12 cellular contexts compared by ENCODE assay signal in genomic region chr11:102447941-102448868, GRCh38. TPM values are rescaled to one million over a fixed set of nuclear protein-coding genes. Genes with fewer than 3 reads are reported as not detected.
A peak's percentile ranks its signal among the peaks of the same experiment; 100 is the strongest.
DNase-seq lines count a peak whose midpoint lies in the region; FAIRE-seq and TF ChIP-seq lines count a peak whose summit lies in the region.
"Had no signal": no experiment of that assay in that cellular context is flagged by ENCODE, and none has a peak within 500 bp of the region (broad histone marks: within the 10 kb centered on the region; RNA-seq: fewer than 3 reads in every experiment).

No MANE protein-coding gene starts in this region.

- peak overlapping the region; percentile 41 to 95 (median 87) for H3K27ac Mint-ChIP-seq in CD8-positive, alpha-beta memory T cell
- H3K27ac Mint-ChIP-seq in chondrocyte (ENCODE audit: unreplicated experiment) (peak overlapping the region; percentile 81), osteocyte (ENCODE audit: unreplicated experiment) (peak overlapping the region; percentile 79)
- H3K27ac Mint-ChIP-seq: type B pancreatic cell had no signal

- CTCF ChIA-PET in CD8-positive, alpha-beta memory T cell (lab: Charles Lee) = interaction anchor here (1.6 kb wide), 1 partner anchor 10 kb away, joined by 3 read pairs; no protein-coding TSS in a partner anchor

- in situ Hi-C loops in ACHN (cut with HindIII; ENCODE audit: low pct_ligation_motif_present, low pct_unique_long_range_greater_than_20kb, low sequenced_read_pairs) = no loop called here

- no peak for DNase-seq in CD8-positive, alpha-beta memory T cell
- DNase-seq in NB4 (ENCODE audit: low read depth) = no peak
- DNase-seq in chondrocyte (ENCODE audit: low spot score) = no peak
- no peak for DNase-seq in osteocyte (ENCODE audit: extremely low spot score, unreplicated experiment)
- DNase-seq in ACHN = no peak
- no peak for DNase-seq in NCI-H2029 treated with DMSO at 0.1 percent for 48 hours (lab: John Stamatoyannopoulos, UW)
- no peak for DNase-seq in frontal cortex (ENCODE audit: low spot score in 2 of 2)
- no peak for DNase-seq in dermis blood vessel endothelial cell
- DNase-seq: NCI-H82; stimulated activated CD4-positive, alpha-beta T cell treated with anti-CD3 and anti-CD28 coated beads, Interleukin-4, amount 100 ng/mL, for 24 hours had no signal

- H3K27me3 ChIP-seq in CD8-positive, alpha-beta memory T cell (ENCODE audit: insufficient read depth, low read length, poor library complexity, severe bottlenecking) = no peaks in the 10 kb centered on the region

- no peaks in the 10 kb centered on the region for H3K9me3 ChIP-seq in CD8-positive, alpha-beta memory T cell (ENCODE audit: low read length)

- no peak for TF ChIP-seq POLR2A in NB4 (IDR thresholded peaks at IDR 0.05; ENCODE audit: extremely low read depth, insufficient read length)

- POLR2A ChIA-PET in CD8-positive, alpha-beta memory T cell (lab: Charles Lee) = interaction anchor here (0.6 kb wide), 1 partner anchor 661 kb away, joined by 3 read pairs; the partner anchor contains the start of gene DYNC2H1

- no peak for FAIRE-seq in frontal cortex (lab: Jason Lieb, UNC)

- H3K36me3 ChIP-seq in CD8-positive, alpha-beta memory T cell (ENCODE audit: insufficient read depth, low read length) = no peaks in the 10 kb centered on the region

- H3K4me1 Mint-ChIP-seq in CD8-positive, alpha-beta memory T cell = peaks cover 78 to 89% (median 89%) of the 10 kb centered on the region in 3 donors
- H3K4me1 Mint-ChIP-seq in chondrocyte (ENCODE audit: low read depth) = peaks cover 70% of the 10 kb centered on the region
- peaks cover 68% of the 10 kb centered on the region for H3K4me1 Mint-ChIP-seq in osteocyte (ENCODE audit: unreplicated experiment)

- H3K9me3 Mint-ChIP-seq in CD8-positive, alpha-beta memory T cell = peaks cover 0 to 2% (median 0%) of the 10 kb centered on the region in 5 donors
- H3K9me3 Mint-ChIP-seq in chondrocyte (ENCODE audit: low read depth) (peaks cover 4% of the 10 kb centered on the region), osteocyte (ENCODE audit: unreplicated experiment) (no peaks in the 10 kb centered on the region)
- H3K9me3 Mint-ChIP-seq: type B pancreatic cell had no signal

- no peak for TF ChIP-seq CTCF in NB4 (IDR thresholded peaks at IDR 0.05; ENCODE audit: low read depth, low read length)
- TF ChIP-seq CTCF in chondrocyte (IDR thresholded peaks at IDR 0.05) = no peak
- TF ChIP-seq CTCF in osteocyte (IDR thresholded peaks at IDR 0.05) = no peak

- no peak overlapping the region for H3K4me3 ChIP-seq in CD8-positive, alpha-beta memory T cell (ENCODE audit: low read length)
- H3K4me3 ChIP-seq in NB4 (ENCODE audit: low read depth, low read length) = peak overlapping the region; percentile 79

- no peaks in the 10 kb centered on the region for H3K27me3 Mint-ChIP-seq in CD8-positive, alpha-beta memory T cell
- H3K27me3 Mint-ChIP-seq in chondrocyte (ENCODE audit: low read depth) (no peaks in the 10 kb centered on the region), osteocyte (ENCODE audit: unreplicated experiment) (no peaks in the 10 kb centered on the region)
- H3K27me3 Mint-ChIP-seq: type B pancreatic cell had no signal

- H3K36me3 Mint-ChIP-seq in CD8-positive, alpha-beta memory T cell = peaks cover 17 to 71% (median 21%) of the 10 kb centered on the region in 3 donors
- H3K36me3 Mint-ChIP-seq in chondrocyte (ENCODE audit: low read depth) = peaks cover 4% of the 10 kb centered on the region
- H3K36me3 Mint-ChIP-seq in osteocyte (ENCODE audit: unreplicated experiment) = peaks cover 20% of the 10 kb centered on the region

- H3K27ac ChIP-seq in CD8-positive, alpha-beta memory T cell (ENCODE audit: low read depth, low read length) = no peak overlapping the region
- H3K27ac ChIP-seq: parathyroid adenoma had no signal

- peaks cover 59% of the 10 kb centered on the region for H3K4me1 ChIP-seq in CD8-positive, alpha-beta memory T cell (ENCODE audit: insufficient read depth, low read length)
- H3K4me1 ChIP-seq: parathyroid adenoma had no signal

- peak overlapping the region; percentile 28 to 97 (median 95) for H3K4me3 Mint-ChIP-seq in CD8-positive, alpha-beta memory T cell
- no peak overlapping the region for H3K4me3 Mint-ChIP-seq in chondrocyte (ENCODE audit: unreplicated experiment)
- H3K4me3 Mint-ChIP-seq in osteocyte (ENCODE audit: unreplicated experiment) = no peak overlapping the region
- H3K4me3 Mint-ChIP-seq: type B pancreatic cell had no signal

RNA-seq across cellular contexts. Expression of gene TMEM123, which starts 4.4 kb away (rescaled TPM):
- total RNA-seq in CD8-positive, alpha-beta memory T cell = 100 to 1,000 TPM; 257 to 259 TPM
- 491 TPM for polyA plus RNA-seq in CD8-positive, alpha-beta memory T cell
- total RNA-seq in chondrocyte (94.9 to 119 TPM (median 105 TPM) in 3 replicates), osteocyte (244 and 250 TPM in 2 replicates), frontal cortex (109 TPM), dermis blood vessel endothelial cell (195 and 245 TPM in 2 replicates)

Comparison
In these comparisons a context has a peak if more than half of its experiments do, and no peak if none do; other contexts are left out.
1. H3K4me3 Mint-ChIP-seq: peak in CD8-positive, alpha-beta memory T cell (7 of 7); none in chondrocyte (single experiment) and osteocyte (single experiment).
2. Peak in every context shown above with its lines, with median percentiles within 50 percentile points of each other: H3K27ac Mint-ChIP-seq.